In the genomic region with DNA sequence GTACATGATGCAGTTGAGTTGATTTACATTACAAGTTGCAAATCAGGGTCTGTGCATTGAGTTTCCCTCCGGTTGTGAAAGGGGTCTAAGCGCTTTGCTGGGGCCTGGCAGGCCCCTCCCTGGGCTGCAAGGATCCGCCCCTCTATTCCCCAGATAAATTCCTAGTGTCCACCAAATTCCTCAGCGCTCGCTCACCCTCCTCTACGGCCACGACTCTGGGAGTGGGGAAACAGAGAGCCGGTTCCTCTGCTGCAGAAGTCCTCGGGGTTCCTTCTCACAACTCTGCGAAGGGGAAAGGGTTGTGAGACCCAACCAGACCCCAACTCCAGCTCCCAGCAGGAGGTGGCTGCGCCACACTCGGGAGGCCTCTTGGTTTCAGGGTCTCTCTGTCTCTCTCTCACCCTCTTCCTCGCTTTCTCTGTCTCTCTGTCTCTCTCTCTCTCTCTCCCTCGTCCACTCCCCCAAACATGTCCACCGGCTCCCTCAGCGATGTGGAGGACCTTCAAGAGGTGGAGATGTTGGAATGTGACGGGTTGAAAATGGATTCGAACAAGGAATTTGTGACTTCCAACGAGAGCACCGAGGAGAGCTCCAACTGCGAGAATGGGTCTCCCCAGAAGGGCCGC, we compare ENCODE assay signal across 9 cellular contexts. TPM values are rescaled to one million over a fixed set of nuclear protein-coding genes. Genes with fewer than 3 reads are reported as not detected.
DNase-seq lines count a peak whose midpoint lies in the region; ATAC-seq and TF ChIP-seq lines count a peak whose summit lies in the region.
"Had no signal": no experiment of that assay in that cellular context is flagged by ENCODE, and none has a peak within 500 bp of the region (broad histone marks: within the 10 kb centered on the region; RNA-seq: fewer than 3 reads in every experiment).

TSS of gene TCF21 (plus strand) at position 183 of the 626 bp plus-strand sequence. CDS start at position 468, 285 bp downstream.

- peaks cover 11% of the 10 kb centered on the region for H3K4me1 ChIP-seq in fibroblast of lung (ENCODE audit: control insufficient read depth, extremely low read depth, insufficient read depth, low read length)
- peaks cover 5% of the 10 kb centered on the region for H3K4me1 ChIP-seq in muscle layer of colon (ENCODE audit: insufficient read depth, low read length)

- H4K20me1 ChIP-seq in fibroblast of lung (ENCODE audit: control insufficient read depth, extremely low read depth, insufficient read depth, low read length): no peaks in the 10 kb centered on the region

- H3K27ac Mint-ChIP-seq in activated naive CD4-positive, alpha-beta T cell treated with anti-CD3 and anti-CD28 coated beads, Interleukin-2, amount 50 U/mL, for 24 hours: no peak within 1 kb of the TSS
- no peak within 1 kb of the TSS for H3K27ac Mint-ChIP-seq in activated naive CD4-positive, alpha-beta T cell treated with anti-CD3 and anti-CD28 coated beads, Interleukin-2, amount 50 U/mL, for 72 hours

- ATAC-seq in activated naive CD4-positive, alpha-beta T cell treated with anti-CD3 and anti-CD28 coated beads, Interleukin-2, amount 50 U/mL, for 72 hours: no peak
- ATAC-seq in GM19397 (IDR thresholded peaks at IDR 0.05; ENCODE audit: unreplicated experiment): no peak
- no peak for ATAC-seq in GM18867 (IDR thresholded peaks at IDR 0.05; ENCODE audit: unreplicated experiment)

- peaks cover 65% of the 10 kb centered on the region for H3K27me3 Mint-ChIP-seq in activated naive CD4-positive, alpha-beta T cell treated with anti-CD3 and anti-CD28 coated beads, Interleukin-2, amount 50 U/mL, for 24 hours

- H3K27me3 ChIP-seq in fibroblast of lung (ENCODE audit: control insufficient read depth, insufficient read depth, low read length) (no peaks in the 10 kb centered on the region), muscle layer of colon (ENCODE audit: control insufficient read depth in 1 of 2, insufficient read depth in 2 of 2, low read length in 2 of 2) (peaks cover 34 to 55% of the 10 kb centered on the region in 2 donors)

- H3K9ac ChIP-seq in fibroblast of lung (ENCODE audit: insufficient read depth, low read length) (peak within 1 kb of the TSS; percentile 88), muscle layer of colon (ENCODE audit: low read length) (peak within 1 kb of the TSS; percentile 47)

- no peaks in the 10 kb centered on the region for H3K36me3 ChIP-seq in fibroblast of lung (ENCODE audit: control insufficient read depth, insufficient read depth, low read length)
- no peaks in the 10 kb centered on the region for H3K36me3 ChIP-seq in muscle layer of colon (ENCODE audit: insufficient read depth, low read length)

- H3K4me2 ChIP-seq in fibroblast of lung (ENCODE audit: extremely low read depth, insufficient read depth, low read length): peak within 1 kb of the TSS; percentile 86

- peak within 1 kb of the TSS; percentile 27 for H3K4me3 Mint-ChIP-seq in activated naive CD4-positive, alpha-beta T cell treated with anti-CD3 and anti-CD28 coated beads, Interleukin-2, amount 50 U/mL, for 24 hours

- H3K4me3 ChIP-seq in fibroblast of lung (replicated peaks in 1 of 4; ENCODE audit: control extremely low read depth in 1 of 4, insufficient read depth in 1 of 4, low read depth in 3 of 4, low read length in 4 of 4) (peak within 1 kb of the TSS; percentile 54 to 95 (median 72)), muscle layer of colon (ENCODE audit: low read depth in 1 of 2, low read length in 2 of 2) (peak within 1 kb of the TSS; percentile 63 to 64)

- peak within 1 kb of the TSS; percentile 79 for H2AFZ ChIP-seq in fibroblast of lung (ENCODE audit: low read length)

- no peaks in the 10 kb centered on the region for H3K9me3 Mint-ChIP-seq in activated naive CD4-positive, alpha-beta T cell treated with anti-CD3 and anti-CD28 coated beads, Interleukin-2, amount 50 U/mL, for 24 hours
- H3K9me3 Mint-ChIP-seq in activated naive CD4-positive, alpha-beta T cell treated with anti-CD3 and anti-CD28 coated beads, Interleukin-2, amount 50 U/mL, for 72 hours: no peaks in the 10 kb centered on the region

- peaks cover 30% of the 10 kb centered on the region for H3K79me2 ChIP-seq in fibroblast of lung (ENCODE audit: control insufficient read depth, insufficient read depth, low read length)

- H3K9me3 ChIP-seq in fibroblast of lung (ENCODE audit: control insufficient read depth, insufficient read depth, low read depth, low read length): no peaks in the 10 kb centered on the region
- H3K9me3 ChIP-seq in muscle layer of colon (ENCODE audit: low read length): no peaks in the 10 kb centered on the region

- H3K27ac ChIP-seq in fibroblast of lung (ENCODE audit: insufficient read depth, low read length) (peak within 1 kb of the TSS; percentile 79), muscle layer of colon (ENCODE audit: low read depth, low read length) (peak within 1 kb of the TSS; percentile 90)
- H3K27ac ChIP-seq: C4-2B had no signal

- no peak for TF ChIP-seq CTCF in fibroblast of lung (conservative IDR thresholded peaks at IDR 0.05 in 1 of 2, IDR thresholded peaks at IDR 0.05 in 1 of 2; ENCODE audit: low read depth in 1 of 2, low read length in 2 of 2)

- no peak for DNase-seq in activated naive CD4-positive, alpha-beta T cell treated with anti-CD3 and anti-CD28 coated beads, Interleukin-2, amount 50 U/mL, for 72 hours (ENCODE audit: low spot score in 2 of 2)
- DNase-seq in fibroblast of lung (ENCODE audit: low read depth in 2 of 2) (peak; percentile 49 to 91), NCI-H128 (lab: John Stamatoyannopoulos, UW; ENCODE audit: unreplicated experiment) (no peak)
- DNase-seq in activated effector memory CD4-positive, alpha-beta T cell treated with Interleukin-2 at 50 U/mL for 16 hours: no peak

- H3K36me3 Mint-ChIP-seq in activated naive CD4-positive, alpha-beta T cell treated with anti-CD3 and anti-CD28 coated beads, Interleukin-2, amount 50 U/mL, for 24 hours: no peaks in the 10 kb centered on the region
- H3K36me3 Mint-ChIP-seq in activated naive CD4-positive, alpha-beta T cell treated with anti-CD3 and anti-CD28 coated beads, Interleukin-2, amount 50 U/mL, for 72 hours: peaks cover 0 to 16% of the 10 kb centered on the region in 2 donors

- peaks cover 48% of the 10 kb centered on the region for H3K4me1 Mint-ChIP-seq in activated naive CD4-positive, alpha-beta T cell treated with anti-CD3 and anti-CD28 coated beads, Interleukin-2, amount 50 U/mL, for 24 hours

RNA-seq across cellular contexts. Expression of gene TCF21, which starts in this region (rescaled TPM):
- total RNA-seq in activated naive CD4-positive, alpha-beta T cell treated with anti-CD3 and anti-CD28 coated beads, Interleukin-2, amount 50 U/mL, for 72 hours: not detected
- 8.2 and 11.1 TPM in 2 replicates for total RNA-seq in fibroblast of lung
- polyA plus RNA-seq in fibroblast of lung: 13.5 and 20.5 TPM in 2 replicates
- polyA plus RNA-seq in fibroblast of lung (2012): 10.8 and 17.4 TPM in 2 replicates
- polyA minus RNA-seq in fibroblast of lung (ENCODE audit: low replicate concordance): 9.7 and 19.0 TPM in 2 replicates

Comparison
In these comparisons a context has a peak if more than half of its experiments do, and no peak if none do; other contexts are left out.
1. DNase-seq: peak in fibroblast of lung (2 of 2); none in activated naive CD4-positive, alpha-beta T cell treated with anti-CD3 and anti-CD28 coated beads, Interleukin-2, amount 50 U/mL, for 72 hours (0 of 2), activated effector memory CD4-positive, alpha-beta T cell treated with Interleukin-2 at 50 U/mL for 16 hours (single experiment) and NCI-H128 (single experiment).